Comparison of ENCODE assay signal across 16 cellular contexts in the genomic region with DNA sequence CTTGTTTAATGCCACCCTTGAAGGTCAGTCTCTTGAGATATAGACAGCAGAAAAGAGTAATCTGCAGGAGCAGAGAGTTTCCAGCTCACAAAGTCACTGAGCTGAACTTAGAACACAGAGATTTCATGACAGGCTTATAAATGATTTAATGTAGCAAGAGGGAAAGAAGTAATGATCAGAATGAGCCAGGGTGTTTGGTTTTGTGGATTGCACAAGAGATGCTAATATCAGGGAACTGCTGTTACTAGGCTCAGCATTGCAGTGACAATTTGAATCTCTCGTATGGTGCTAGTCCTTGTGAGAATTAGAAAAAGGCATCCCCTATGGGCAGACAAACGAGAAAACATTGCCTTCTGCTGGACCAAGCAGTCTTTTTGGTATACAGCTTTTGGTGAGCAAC.
DNase-seq lines count a peak whose midpoint lies in the region; ATAC-seq and TF ChIP-seq lines count a peak whose summit lies in the region.
"Had no signal": no experiment of that assay in that cellular context is flagged by ENCODE, and none has a peak within 500 bp of the region (broad histone marks: within the 10 kb centered on the region; RNA-seq: fewer than 3 reads in every experiment).

No MANE protein-coding gene starts in this region.

- no peak overlapping the region for H3K4me3 ChIP-seq in IMR-90 (ENCODE audit: insufficient read depth, low read depth, low read length)
- H3K4me3 ChIP-seq in fibroblast of the aortic adventitia (ENCODE audit: low read depth, low read length): no peak overlapping the region
- no peak overlapping the region for H3K4me3 ChIP-seq in mesenchymal stem cell (ENCODE audit: insufficient read depth in 1 of 2, low read depth in 1 of 2, low read length in 2 of 2)
- no peak overlapping the region for H3K4me3 ChIP-seq in gastrocnemius medialis
- H3K4me3 ChIP-seq in smooth muscle cell: no peak overlapping the region
- H3K4me3 ChIP-seq: GM12878, GM23248 had no signal

- H3K79me2 ChIP-seq in smooth muscle cell (ENCODE audit: low read depth): no peaks in the 10 kb centered on the region

- H3K9ac ChIP-seq in IMR-90 (ENCODE audit: low read depth, low read length) (no peak overlapping the region), mesenchymal stem cell (ENCODE audit: low read length) (no peak overlapping the region), smooth muscle cell (ENCODE audit: low read depth) (no peak overlapping the region)
- H3K9ac ChIP-seq: GM23248 had no signal

- no peak overlapping the region for H3K18ac ChIP-seq in IMR-90 (ENCODE audit: low read depth, low read length)
- H3K18ac ChIP-seq in mesenchymal stem cell (ENCODE audit: low read depth in 1 of 2, low read length in 2 of 2): no peak overlapping the region

- H3K27ac Mint-ChIP-seq in activated CD4-positive, alpha-beta T cell treated with anti-CD3 and anti-CD28 coated beads for 36 hours: no peak overlapping the region
- H3K27ac Mint-ChIP-seq: B cell; CD4-positive, alpha-beta T cell had no signal

- no peak for DNase-seq in IMR-90
- DNase-seq in fibroblast of the aortic adventitia (ENCODE audit: low read depth): peak; percentile 30
- DNase-seq in mesenchymal stem cell: no peak
- no peak for DNase-seq in gastrocnemius medialis
- DNase-seq in activated CD4-positive, alpha-beta T cell treated with anti-CD3 and anti-CD28 coated beads for 36 hours: no peak
- no peak for DNase-seq in mesenteric fat pad (ENCODE audit: low spot score)
- DNase-seq in smooth muscle cell (lab: John Stamatoyannopoulos, UW; ENCODE audit: unreplicated experiment): no peak
- DNase-seq: ACHN; C1 segment of cervical spinal cord; CD4-positive, alpha-beta T cell; DMS79; GM23248 had no signal

- in situ Hi-C loops in IMR-90 (cut with MboI; ENCODE audit: low sequenced_read_pairs): loop anchor here (5.0 kb wide), 1 partner anchor 731 kb away; no protein-coding TSS in a partner anchor
- in situ Hi-C loops in gastrocnemius medialis (cut with MboI; ENCODE audit: low sequenced_read_pairs in 4 of 4): no loop called here

- no peaks in the 10 kb centered on the region for H3K9me3 ChIP-seq in IMR-90 (ENCODE audit: control insufficient read depth, insufficient read depth, low read length)
- H3K9me3 ChIP-seq in mesenchymal stem cell (ENCODE audit: control insufficient read depth, low read length): no peaks in the 10 kb centered on the region
- H3K9me3 ChIP-seq in gastrocnemius medialis: no peaks in the 10 kb centered on the region
- H3K9me3 ChIP-seq in smooth muscle cell (replicated peaks; ENCODE audit: low read depth): no peaks in the 10 kb centered on the region

- no peaks in the 10 kb centered on the region for H3K36me3 Mint-ChIP-seq in activated CD4-positive, alpha-beta T cell treated with anti-CD3 and anti-CD28 coated beads for 36 hours (ENCODE audit: low read depth)

- H3K56ac ChIP-seq in IMR-90 (ENCODE audit: extremely low read depth, insufficient read depth, low read length): no peak overlapping the region

- H3K79me1 ChIP-seq in IMR-90 (ENCODE audit: low read depth in 1 of 2, low read length in 2 of 2): no peaks in the 10 kb centered on the region
- no peaks in the 10 kb centered on the region for H3K79me1 ChIP-seq in mesenchymal stem cell (replicated peaks; ENCODE audit: low read length, poor library complexity, severe bottlenecking)

- H2BK5ac ChIP-seq in IMR-90 (ENCODE audit: low read depth, low read length, poor library complexity, severe bottlenecking): no peak overlapping the region
- H2BK5ac ChIP-seq in mesenchymal stem cell (ENCODE audit: low read depth, low read length, poor library complexity, severe bottlenecking): no peak overlapping the region

- H2AK9ac ChIP-seq in IMR-90 (replicated peaks; ENCODE audit: low read depth, low read length, poor library complexity): no peak overlapping the region

- no peaks in the 10 kb centered on the region for H3K9me3 Mint-ChIP-seq in activated CD4-positive, alpha-beta T cell treated with anti-CD3 and anti-CD28 coated beads for 36 hours (ENCODE audit: low read depth)
- H3K9me3 Mint-ChIP-seq: CD4-positive, alpha-beta T cell had no signal

- TF ChIP-seq POLR2A in IMR-90 (IDR thresholded peaks at IDR 0.05; ENCODE audit: low read depth, low read length): no peak
- no peak for TF ChIP-seq POLR2A in gastrocnemius medialis (IDR thresholded peaks at IDR 0.05)

- H3K4me3 Mint-ChIP-seq in activated CD4-positive, alpha-beta T cell treated with anti-CD3 and anti-CD28 coated beads for 36 hours: no peak overlapping the region
- H3K4me3 Mint-ChIP-seq: B cell; CD4-positive, alpha-beta T cell had no signal

- CTCF ChIA-PET in IMR-90 (lab: Yijun Ruan, JAX): interaction anchor here (1.8 kb wide), 1 partner anchor 10 kb away, joined by 6 read pairs; no protein-coding TSS in a partner anchor
- CTCF ChIA-PET in activated CD4-positive, alpha-beta T cell treated with anti-CD3 and anti-CD28 coated beads for 36 hours (lab: Charles Lee): interaction anchor here (1.1 to 1.6 kb wide), 2 partner anchors 10 to 62 kb away, joined by 3 to 7 read pairs; no protein-coding TSS in a partner anchor

- H4K91ac ChIP-seq in IMR-90 (ENCODE audit: insufficient read depth, low read depth, low read length): no peak overlapping the region
- no peak overlapping the region for H4K91ac ChIP-seq in mesenchymal stem cell (ENCODE audit: low read length)

- no peak overlapping the region for H2BK20ac ChIP-seq in IMR-90 (ENCODE audit: low read depth, low read length)

- no peak for TF ChIP-seq CTCF in IMR-90 (conservative IDR thresholded peaks at IDR 0.05; ENCODE audit: low read depth, low read length)
- TF ChIP-seq CTCF in fibroblast of the aortic adventitia (IDR thresholded peaks at IDR 0.05; ENCODE audit: insufficient read depth, low read length): no peak
- no peak for TF ChIP-seq CTCF in gastrocnemius medialis (IDR thresholded peaks at IDR 0.05 in 4 of 5, conservative IDR thresholded peaks at IDR 0.05 in 1 of 5)
- no peak for TF ChIP-seq CTCF in smooth muscle cell (IDR thresholded peaks at IDR 0.05; ENCODE audit: borderline replicate concordance, insufficient read depth, poor library complexity, severe bottlenecking)

- BruUV-seq in IMR-90 (replicated peaks; lab: Mats Ljungman, UMichigan): no TSS peak

- H2BK12ac ChIP-seq in mesenchymal stem cell (ENCODE audit: low read length in 2 of 2): no peak overlapping the region

- H3K36me3 ChIP-seq in IMR-90 (ENCODE audit: control insufficient read depth, insufficient read depth, low read length): no peaks in the 10 kb centered on the region
- H3K36me3 ChIP-seq in mesenchymal stem cell (ENCODE audit: control insufficient read depth in 1 of 2, insufficient read depth in 2 of 2, low read depth in 1 of 2, low read length in 2 of 2): no peaks in the 10 kb centered on the region
- H3K36me3 ChIP-seq in gastrocnemius medialis: no peaks in the 10 kb centered on the region
- no peaks in the 10 kb centered on the region for H3K36me3 ChIP-seq in smooth muscle cell (ENCODE audit: low read depth)

- peaks cover 26% of the 10 kb centered on the region for H3K4me1 Mint-ChIP-seq in activated CD4-positive, alpha-beta T cell treated with anti-CD3 and anti-CD28 coated beads for 36 hours
- H3K4me1 Mint-ChIP-seq: B cell had no signal

- H2BK120ac ChIP-seq in IMR-90 (ENCODE audit: low read depth, low read length) (no peak overlapping the region), mesenchymal stem cell (ENCODE audit: low read depth, low read length) (no peak overlapping the region)

- no peaks in the 10 kb centered on the region for H3K9me1 ChIP-seq in IMR-90 (ENCODE audit: insufficient read depth, low read length)

- H2AFZ ChIP-seq in IMR-90 (replicated peaks; ENCODE audit: low read length, poor library complexity) (no peak overlapping the region), mesenchymal stem cell (ENCODE audit: low read depth, low read length) (no peak overlapping the region), smooth muscle cell (ENCODE audit: low read depth) (no peak overlapping the region)
- H2AFZ ChIP-seq: GM23248 had no signal

- H2BK15ac ChIP-seq in IMR-90 (ENCODE audit: low read depth, low read length) (no peak overlapping the region), mesenchymal stem cell (ENCODE audit: low read depth, poor library complexity, severe bottlenecking) (no peak overlapping the region)

- H3K27ac ChIP-seq in IMR-90 (ENCODE audit: insufficient read depth, low read length): no peak overlapping the region
- H3K27ac ChIP-seq in mesenchymal stem cell (ENCODE audit: low read length, poor library complexity, severe bottlenecking): no peak overlapping the region
- peak overlapping the region in 3 of 4 donors; percentile 5 to 45 (median 23) for H3K27ac ChIP-seq in gastrocnemius medialis
- H3K27ac ChIP-seq in smooth muscle cell (ENCODE audit: low read depth): no peak overlapping the region
- H3K27ac ChIP-seq: GM23248 had no signal

- H3K4me1 ChIP-seq in IMR-90 (ENCODE audit: control insufficient read depth, insufficient read depth, low read length) (peaks cover 2% of the 10 kb centered on the region; the same call in 1 of the 2 replicates), mesenchymal stem cell (ENCODE audit: control insufficient read depth, insufficient read depth, low read depth, low read length) (peaks cover 12% of the 10 kb centered on the region), gastrocnemius medialis (peaks cover 0 to 12% of the 10 kb centered on the region in 2 donors), smooth muscle cell (ENCODE audit: low read depth) (no peaks in the 10 kb centered on the region)

- 0 out of 2 replicates have a peak, but pooled peaks have one; percentile 27 for ATAC-seq in IMR-90 (ENCODE audit: low read depth)
- ATAC-seq in gastrocnemius medialis: peak in 1 of 2 donors; percentile 61
- no peak for ATAC-seq in activated CD4-positive, alpha-beta T cell treated with anti-CD3 and anti-CD28 coated beads for 36 hours
- no peak for ATAC-seq in HG02981 (IDR thresholded peaks at IDR 0.05; ENCODE audit: unreplicated experiment)
- ATAC-seq: GM12878, HCT116 had no signal

- H4K8ac ChIP-seq in IMR-90 (ENCODE audit: low read depth in 2 of 2, low read length in 2 of 2) (no peak overlapping the region), mesenchymal stem cell (ENCODE audit: low read length) (no peak overlapping the region)

- intact Hi-C loops in IMR-90 (cut with micrococcal nuclease) (no loop called here), gastrocnemius medialis (cut with DNase I; ENCODE audit: low total_unique reads) (no loop called here)
- intact Hi-C loops in activated CD4-positive, alpha-beta T cell treated with anti-CD3 and anti-CD28 coated beads for 36 hours (cut with DNase I, micrococcal nuclease): no loop called here

- H4K5ac ChIP-seq in IMR-90 (ENCODE audit: low read depth, low read length): no peak overlapping the region

- dilution Hi-C loops in IMR-90 (cut with HindIII; ENCODE audit: low sequenced_read_pairs, unreplicated experiment): no loop called here

- no peak overlapping the region for H3K14ac ChIP-seq in IMR-90 (replicated peaks; ENCODE audit: low read depth, low read length)
- H3K14ac ChIP-seq in mesenchymal stem cell (ENCODE audit: low read length in 2 of 2): no peak overlapping the region

- POLR2A ChIA-PET in IMR-90 (lab: Charles Lee; ENCODE audit: unreplicated experiment): no interaction called here
- POLR2A ChIA-PET in activated CD4-positive, alpha-beta T cell treated with anti-CD3 and anti-CD28 coated beads for 36 hours (lab: Charles Lee): no interaction called here

- H4K20me1 ChIP-seq in IMR-90 (ENCODE audit: insufficient read depth, low read length) (no peaks in the 10 kb centered on the region), smooth muscle cell (ENCODE audit: low read depth) (no peaks in the 10 kb centered on the region)

- H2AK5ac ChIP-seq in IMR-90 (ENCODE audit: low read depth, low read length): no peak overlapping the region
- H2AK5ac ChIP-seq in mesenchymal stem cell (ENCODE audit: low read length, severe bottlenecking): peak overlapping the region; percentile 58

- TF ChIP-seq RAD21 in IMR-90 (IDR thresholded peaks at IDR 0.05; ENCODE audit: low read length): no peak

- H3F3A ChIP-seq in smooth muscle cell (ENCODE audit: low read depth): no peaks in the 10 kb centered on the region

- H3K4ac ChIP-seq in IMR-90 (ENCODE audit: low read depth, low read length): no peak overlapping the region
- H3K4ac ChIP-seq in mesenchymal stem cell (ENCODE audit: low read depth in 1 of 2, low read length in 2 of 2): no peak overlapping the region

- H3K27me3 ChIP-seq in IMR-90 (ENCODE audit: control insufficient read depth, insufficient read depth, low read length) (no peaks in the 10 kb centered on the region), mesenchymal stem cell (ENCODE audit: control insufficient read depth in 1 of 2, insufficient read depth in 1 of 2, low read length in 2 of 2) (no peaks in the 10 kb centered on the region), gastrocnemius medialis (no peaks in the 10 kb centered on the region), smooth muscle cell (ENCODE audit: low read depth) (no peaks in the 10 kb centered on the region)

- no peaks in the 10 kb centered on the region for H3K27me3 Mint-ChIP-seq in activated CD4-positive, alpha-beta T cell treated with anti-CD3 and anti-CD28 coated beads for 36 hours
- H3K27me3 Mint-ChIP-seq: CD4-positive, alpha-beta T cell had no signal

- H3K23ac ChIP-seq in IMR-90 (ENCODE audit: low read depth, low read length) (no peak overlapping the region), mesenchymal stem cell (ENCODE audit: low read length in 2 of 2) (no peak overlapping the region)

- H3K4me2 ChIP-seq in IMR-90 (ENCODE audit: low read depth, low read length): no peak overlapping the region
- no peak overlapping the region for H3K4me2 ChIP-seq in mesenchymal stem cell (ENCODE audit: low read length, poor library complexity, severe bottlenecking)
- H3K4me2 ChIP-seq in smooth muscle cell: no peak overlapping the region

- no CpG with 5 or more reads among the region's 2 CpGs for WGBS in IMR-90 (ENCODE audit: extremely low coverage in 2 of 2, insufficient read length in 1 of 2), 2 experiments
- WGBS in mesenchymal stem cell: 86% methylated on average over 2 of the region's 2 CpGs
- 86% methylated on average over 2 of the region's 2 CpGs for WGBS in smooth muscle cell (ENCODE audit: low lambda C conversion rate)

Comparison
In these comparisons a context has a peak if more than half of its experiments do, and no peak if none do; other contexts are left out.
1. H3K27ac ChIP-seq: peak in gastrocnemius medialis (3 of 4); none in IMR-90 (single experiment), mesenchymal stem cell (single experiment) and smooth muscle cell (single experiment).